Comparison of ENCODE assay signal across 24 cellular contexts in genomic region chr22:24006914-24007214, GRCh38. TPM values are rescaled to one million over a fixed set of nuclear protein-coding genes. Genes with fewer than 3 reads are reported as not detected.
DNase-seq lines count a peak whose midpoint lies in the region; ATAC-seq, FAIRE-seq and TF ChIP-seq lines count a peak whose summit lies in the region.
"Had no signal": no experiment of that assay in that cellular context is flagged by ENCODE, and none has a peak within 500 bp of the region (broad histone marks: within the 10 kb centered on the region; RNA-seq: fewer than 3 reads in every experiment).

No MANE protein-coding gene starts in this region.

- TF ChIP-seq POLR2A in H1 (IDR thresholded peaks at IDR 0.05; ENCODE audit: control extremely low read depth in 1 of 2, low read depth in 2 of 2, low read length in 2 of 2) = no peak

- ATAC-seq in activated naive CD8-positive, alpha-beta T cell treated with anti-CD3 and anti-CD28 coated beads, Interleukin-2, amount 50 U/mL, for 24 hours = no peak
- ATAC-seq in WTC11 = no peak
- ATAC-seq: A549, GM23338 had no signal

- H3K27me3 Mint-ChIP-seq in activated CD4-positive, alpha-beta T cell treated with anti-CD3 and anti-CD28 coated beads, Interleukin-2, amount 10 ng/mL, durations not matched to agents 7 days and 5 days = no peaks in the 10 kb centered on the region
- H3K27me3 Mint-ChIP-seq in glutamatergic neuron (ENCODE audit: unreplicated experiment) (peaks cover 15% of the 10 kb centered on the region), WTC11 (ENCODE audit: low read depth) (peaks cover 18% of the 10 kb centered on the region)
- no peaks in the 10 kb centered on the region for H3K27me3 Mint-ChIP-seq in activated naive CD8-positive, alpha-beta T cell treated with anti-CD3 and anti-CD28 coated beads, Interleukin-2, amount 50 U/mL, for 24 hours
- H3K27me3 Mint-ChIP-seq: IgD-negative memory B cell had no signal

- no peaks in the 10 kb centered on the region for H3K79me1 ChIP-seq in H1 (ENCODE audit: low read depth, low read length)
- peaks cover 3% of the 10 kb centered on the region for H3K79me1 ChIP-seq in neuronal stem cell (ENCODE audit: low read depth, low read length)

- H2AFZ ChIP-seq in H1 (ENCODE audit: low read length) = no peak overlapping the region
- H2AFZ ChIP-seq in neuronal stem cell (ENCODE audit: low read length) = no peak overlapping the region
- H2AFZ ChIP-seq: GM23338 had no signal

- POLR2A ChIA-PET in activated CD4-positive, alpha-beta T cell treated with anti-CD3 and anti-CD28 coated beads, Interleukin-2, amount 10 ng/mL, durations not matched to agents 7 days and 5 days (lab: Charles Lee) = no interaction called here
- POLR2A ChIA-PET in H1 (lab: Charles Lee; ENCODE audit: partially characterized antibody) (no interaction called here), WTC11 (lab: Charles Lee) (interaction anchor here (0.6 kb wide), 1 partner anchor 13 kb away, joined by 5 read pairs; no protein-coding TSS in a partner anchor)

- H3K9me3 Mint-ChIP-seq in activated CD4-positive, alpha-beta T cell treated with anti-CD3 and anti-CD28 coated beads, Interleukin-2, amount 10 ng/mL, durations not matched to agents 7 days and 5 days = no peaks in the 10 kb centered on the region
- peaks cover 6% of the 10 kb centered on the region for H3K9me3 Mint-ChIP-seq in glutamatergic neuron (ENCODE audit: unreplicated experiment)
- H3K9me3 Mint-ChIP-seq in activated naive CD8-positive, alpha-beta T cell treated with anti-CD3 and anti-CD28 coated beads, Interleukin-2, amount 50 U/mL, for 24 hours = no peaks in the 10 kb centered on the region
- peaks cover 5% of the 10 kb centered on the region for H3K9me3 Mint-ChIP-seq in WTC11
- H3K9me3 Mint-ChIP-seq: IgD-negative memory B cell had no signal

- H3K56ac ChIP-seq in H1 (replicated peaks; ENCODE audit: insufficient read length, low read depth, low read length) = no peak overlapping the region

- no peak for TF ChIP-seq EP300 in H1 (IDR thresholded peaks at IDR 0.05; ENCODE audit: borderline replicate concordance in 1 of 2, low read depth in 2 of 2, low read length in 2 of 2)

- H2BK12ac ChIP-seq in H1 (ENCODE audit: low read depth, low read length) = peak overlapping the region; percentile 1; the same call in 1 of the 2 replicates
- no peak overlapping the region for H2BK12ac ChIP-seq in neuronal stem cell (ENCODE audit: low read length)

- WGBS in H1 (ENCODE audit: extremely low coverage in 1 of 2, insufficient coverage in 1 of 2, insufficient read length in 1 of 2, insufficient replicate concordance in 2 of 2, low coverage in 1 of 2, low lambda C conversion rate in 2 of 2, missing lambda C conversion rate in 1 of 2), 2 experiments = 87% methylated on average over 6 of the region's 6 CpGs; no CpG with 5 or more reads in 1 of the 2 experiments
- no CpG with 5 or more reads among the region's 6 CpGs for WGBS in neuronal stem cell (ENCODE audit: extremely low coverage in 2 of 2, insufficient read length in 2 of 2, insufficient replicate concordance in 1 of 2), 2 donors

- no peak overlapping the region for H3K4me3 ChIP-seq in H7 (ENCODE audit: insufficient read depth, low read depth, low read length)
- no peak overlapping the region for H3K4me3 ChIP-seq in H1 (ENCODE audit: extremely low read depth in 1 of 4, insufficient read depth in 2 of 4, low read depth in 3 of 4, low read length in 4 of 4)
- H3K4me3 ChIP-seq in neuronal stem cell (ENCODE audit: low read length in 2 of 2) = no peak overlapping the region
- H3K4me3 ChIP-seq: A549, GM23338 had no signal

- no peaks in the 10 kb centered on the region; a peak in 2 of 7 replicates for H3K4me1 ChIP-seq in H1 (replicated peaks in 1 of 4; ENCODE audit: control insufficient read depth in 3 of 4, insufficient read depth in 4 of 4, low read length in 3 of 4)
- H3K4me1 ChIP-seq in neuronal stem cell (ENCODE audit: control insufficient read depth in 2 of 2, insufficient read depth in 1 of 2, low read depth in 1 of 2, low read length in 2 of 2) = peaks cover 0 to 8% of the 10 kb centered on the region in 2 donors
- H3K4me1 ChIP-seq: A549 had no signal

- peak overlapping the region; percentile 76; the same call in 1 of the 2 replicates for H2BK15ac ChIP-seq in H1 (ENCODE audit: low read length)
- H2BK15ac ChIP-seq in neuronal stem cell (ENCODE audit: low read length) = peak overlapping the region; percentile 23

- no peak overlapping the region for H2BK120ac ChIP-seq in H1 (replicated peaks; ENCODE audit: low read depth, low read length)
- H2BK120ac ChIP-seq in neuronal stem cell (ENCODE audit: low read depth, low read length) = no peak overlapping the region

- H4K91ac ChIP-seq in H1 (replicated peaks; ENCODE audit: insufficient read length, low read length) = no peak overlapping the region
- no peak overlapping the region for H4K91ac ChIP-seq in neuronal stem cell (ENCODE audit: low read depth, low read length, poor library complexity)

- H3K4me3 Mint-ChIP-seq in activated CD4-positive, alpha-beta T cell treated with anti-CD3 and anti-CD28 coated beads, Interleukin-2, amount 10 ng/mL, durations not matched to agents 7 days and 5 days = no peak overlapping the region
- H3K4me3 Mint-ChIP-seq in glutamatergic neuron (ENCODE audit: unreplicated experiment) (no peak overlapping the region), WTC11 (no peak overlapping the region)
- H3K4me3 Mint-ChIP-seq in activated naive CD8-positive, alpha-beta T cell treated with anti-CD3 and anti-CD28 coated beads, Interleukin-2, amount 50 U/mL, for 24 hours = no peak overlapping the region
- H3K4me3 Mint-ChIP-seq: CD14-positive monocyte; CD4-positive, alpha-beta memory T cell; GM23338; H9; IgD-negative memory B cell had no signal

- H3K23me2 ChIP-seq in H1 (ENCODE audit: low read depth, low read length) = peaks cover 6% of the 10 kb centered on the region; the same call in 1 of the 2 replicates

- no peak overlapping the region for H4K5ac ChIP-seq in H1 (ENCODE audit: insufficient read length, low read depth, low read length)

- H3K4me2 ChIP-seq in H1 (ENCODE audit: insufficient read depth in 1 of 2, low read depth in 2 of 2, low read length in 2 of 2) (no peak overlapping the region), neuronal stem cell (ENCODE audit: insufficient read depth, low read length, poor library complexity, severe bottlenecking) (no peak overlapping the region)
- H3K4me2 ChIP-seq: A549, GM23338 had no signal

- H3K18ac ChIP-seq in H1 (ENCODE audit: extremely low read depth, low read length) (no peak overlapping the region), neuronal stem cell (ENCODE audit: low read length) (no peak overlapping the region)

- H3K27ac ChIP-seq in H1 (ENCODE audit: low read depth, low read length) = no peak overlapping the region
- H3K27ac ChIP-seq in neuronal stem cell (replicated peaks; ENCODE audit: low read length) = no peak overlapping the region
- H3K27ac ChIP-seq: 22Rv1, A549, HL-60 had no signal

- H2BK5ac ChIP-seq in H1 (ENCODE audit: low read depth, low read length) (no peak overlapping the region), neuronal stem cell (ENCODE audit: low read length) (peak overlapping the region; percentile 30)

- no peaks in the 10 kb centered on the region; the same call in 1 of the 2 replicates for H3K27me3 ChIP-seq in H7 (ENCODE audit: control insufficient read depth, insufficient read depth, low read length)
- H3K27me3 ChIP-seq in H1 (replicated peaks in 1 of 4; ENCODE audit: control insufficient read depth in 3 of 4, extremely low read depth in 1 of 4, insufficient read depth in 3 of 4, low read length in 3 of 4) = peaks cover 0 to 3% (median 0%) of the 10 kb centered on the region in 4 experiments; a peak in 3 of 7 replicates
- peaks cover 0 to 32% (median 0%) of the 10 kb centered on the region in 3 experiments for H3K27me3 ChIP-seq in neuronal stem cell (ENCODE audit: control insufficient read depth in 3 of 3, insufficient read depth in 3 of 3, low read depth in 1 of 3, low read length in 3 of 3)

- no peaks in the 10 kb centered on the region for H4K20me1 ChIP-seq in H1 (replicated peaks in 1 of 2; ENCODE audit: control insufficient read depth in 1 of 2, insufficient read depth in 2 of 2, low read length in 2 of 2)

- peaks cover 9% of the 10 kb centered on the region for H3K4me1 Mint-ChIP-seq in activated CD4-positive, alpha-beta T cell treated with anti-CD3 and anti-CD28 coated beads, Interleukin-2, amount 10 ng/mL, durations not matched to agents 7 days and 5 days
- H3K4me1 Mint-ChIP-seq in glutamatergic neuron (ENCODE audit: low read depth, unreplicated experiment) (peaks cover 9% of the 10 kb centered on the region), WTC11 (no peaks in the 10 kb centered on the region; the same call in 1 of the 2 replicates)
- H3K4me1 Mint-ChIP-seq in activated naive CD8-positive, alpha-beta T cell treated with anti-CD3 and anti-CD28 coated beads, Interleukin-2, amount 50 U/mL, for 24 hours = peaks cover 9% of the 10 kb centered on the region
- H3K4me1 Mint-ChIP-seq: GM23338 had no signal

- H2AK5ac ChIP-seq in H1 (ENCODE audit: low read depth, low read length) = 0 out of 2 replicates have a peak overlapping the region, but pooled peaks have one; percentile 1
- H2AK5ac ChIP-seq in neuronal stem cell (ENCODE audit: low read depth, low read length) = peak overlapping the region; percentile 22

- CTCF ChIA-PET in activated CD4-positive, alpha-beta T cell treated with anti-CD3 and anti-CD28 coated beads, Interleukin-2, amount 10 ng/mL, durations not matched to agents 7 days and 5 days (lab: Charles Lee) = no interaction called here
- CTCF ChIA-PET in H1 (lab: Charles Lee; ENCODE audit: partially characterized antibody) (interaction anchor here (1.2 kb wide), 1 partner anchor 19 kb away, joined by 3 read pairs; no protein-coding TSS in a partner anchor), WTC11 (lab: Charles Lee) (no interaction called here)

- H2BK20ac ChIP-seq in H1 (ENCODE audit: low read length) = no peak overlapping the region

- H3K9me3 ChIP-seq in H1 (ENCODE audit: insufficient read depth in 2 of 2, low read depth in 1 of 2, low read length in 1 of 2) (no peaks in the 10 kb centered on the region), neuronal stem cell (replicated peaks in 1 of 2; ENCODE audit: control insufficient read depth in 2 of 2, insufficient read depth in 1 of 2, low read depth in 1 of 2, low read length in 2 of 2) (peaks cover 0 to 8% of the 10 kb centered on the region in 2 donors)
- H3K9me3 ChIP-seq: A549 had no signal

- peak overlapping the region; percentile 32 for H3K27ac Mint-ChIP-seq in activated CD4-positive, alpha-beta T cell treated with anti-CD3 and anti-CD28 coated beads, Interleukin-2, amount 10 ng/mL, durations not matched to agents 7 days and 5 days
- H3K27ac Mint-ChIP-seq in glutamatergic neuron (ENCODE audit: unreplicated experiment) = no peak overlapping the region
- no peak overlapping the region for H3K27ac Mint-ChIP-seq in activated naive CD8-positive, alpha-beta T cell treated with anti-CD3 and anti-CD28 coated beads, Interleukin-2, amount 50 U/mL, for 24 hours
- no peak overlapping the region for H3K27ac Mint-ChIP-seq in WTC11
- H3K27ac Mint-ChIP-seq: CD4-positive, alpha-beta memory T cell; H9 had no signal

- H3K36me3 Mint-ChIP-seq in activated CD4-positive, alpha-beta T cell treated with anti-CD3 and anti-CD28 coated beads, Interleukin-2, amount 10 ng/mL, durations not matched to agents 7 days and 5 days (ENCODE audit: low read depth) = no peaks in the 10 kb centered on the region
- H3K36me3 Mint-ChIP-seq in glutamatergic neuron (ENCODE audit: unreplicated experiment) (peaks cover 4% of the 10 kb centered on the region), WTC11 (no peaks in the 10 kb centered on the region)
- H3K36me3 Mint-ChIP-seq in activated naive CD8-positive, alpha-beta T cell treated with anti-CD3 and anti-CD28 coated beads, Interleukin-2, amount 50 U/mL, for 24 hours (ENCODE audit: low read depth) = no peaks in the 10 kb centered on the region
- H3K36me3 Mint-ChIP-seq: CD14-positive monocyte had no signal

- no peak for FAIRE-seq in H1 (lab: Jason Lieb, UNC)
- FAIRE-seq: A549, G401.6, GM12892, GM18507 had no signal

- TF ChIP-seq RAD21 in H1 (IDR thresholded peaks at IDR 0.05 in 1 of 2, conservative IDR thresholded peaks at IDR 0.05 in 1 of 2; ENCODE audit: low read depth in 2 of 2, low read length in 2 of 2) = no peak

- H3K9ac ChIP-seq in H1 (replicated peaks in 1 of 4; ENCODE audit: extremely low read depth in 1 of 4, low read depth in 3 of 4, low read length in 3 of 4) (no peak overlapping the region), neuronal stem cell (ENCODE audit: low read depth, low read length, poor library complexity) (no peak overlapping the region)

- no peak for DNase-seq in activated CD4-positive, alpha-beta T cell treated with anti-CD3 and anti-CD28 coated beads, Interleukin-2, amount 10 ng/mL, durations not matched to agents 7 days and 5 days
- DNase-seq in activated CD4-positive, alpha-beta T cell treated with anti-CD3 and anti-CD28 coated beads for 4 hours = no peak
- DNase-seq in H7 (peak; percentile 28), H1 (ENCODE audit: low read depth in 1 of 2, low spot score in 2 of 2) (no peak), neuronal stem cell (ENCODE audit: low spot score) (no peak), glutamatergic neuron (no peak), WTC11 (ENCODE audit: low spot score) (no peak)
- DNase-seq in activated naive CD8-positive, alpha-beta T cell treated with anti-CD3 and anti-CD28 coated beads, Interleukin-2, amount 50 U/mL, for 24 hours = no peak
- DNase-seq: AML-193; Calu3; CD4-positive, alpha-beta memory T cell; H9; KG1 had no signal

- H4K8ac ChIP-seq in H1 (ENCODE audit: extremely low read depth, insufficient read depth, low read length) (no peak overlapping the region), neuronal stem cell (ENCODE audit: low read depth, low read length) (no peak overlapping the region)

- H3K14ac ChIP-seq in H1 (ENCODE audit: insufficient read length) (no peak overlapping the region), neuronal stem cell (ENCODE audit: low read length) (peak overlapping the region; percentile 77)

- H3K36me3 ChIP-seq in H7 (replicated peaks; ENCODE audit: control insufficient read depth, insufficient read depth, low read length) = no peaks in the 10 kb centered on the region
- no peaks in the 10 kb centered on the region for H3K36me3 ChIP-seq in H1 (ENCODE audit: control insufficient read depth in 2 of 4, insufficient read depth in 4 of 4, low read length in 3 of 4)
- no peaks in the 10 kb centered on the region for H3K36me3 ChIP-seq in neuronal stem cell (replicated peaks in 1 of 2; ENCODE audit: control insufficient read depth in 2 of 2, insufficient read depth in 2 of 2, low read length in 2 of 2)

- H3K23ac ChIP-seq in H1 (ENCODE audit: insufficient read length) = no peak overlapping the region
- peak overlapping the region; percentile 17 for H3K23ac ChIP-seq in neuronal stem cell (ENCODE audit: low read depth, low read length, poor library complexity)

- TF ChIP-seq CTCF in H1 (IDR thresholded peaks at IDR 0.05; ENCODE audit: control extremely low read depth in 1 of 3, insufficient read depth in 1 of 3, low read depth in 1 of 3, low read length in 3 of 3) (no peak), glutamatergic neuron (IDR thresholded peaks at IDR 0.05; ENCODE audit: partially characterized antibody, unreplicated experiment) (no peak), WTC11 (IDR thresholded peaks at IDR 0.05) (no peak)

- H3K79me2 ChIP-seq in H1 (ENCODE audit: control insufficient read depth in 1 of 2, insufficient read depth in 2 of 2, low read length in 2 of 2) = peaks cover 0 to 4% of the 10 kb centered on the region in 2 experiments; a peak in 2 of 4 replicates

- H3K4ac ChIP-seq in H1 (replicated peaks; ENCODE audit: insufficient read length, low read depth, low read length) (no peak overlapping the region), neuronal stem cell (ENCODE audit: low read length) (no peak overlapping the region)

RNA-seq across cellular contexts. Expression of gene GSTT4, which starts 1.6 kb away (rescaled TPM):
- not detected for total RNA-seq in activated CD4-positive, alpha-beta T cell treated with anti-CD3 and anti-CD28 coated beads, Interleukin-2, amount 10 ng/mL, durations not matched to agents 7 days and 5 days
- total RNA-seq in H7 (2014; rRNA removed; shearing (Covaris generic)) = not detected in 2 replicates
- not detected in 2 replicates for total RNA-seq in H1 (2021; fragmentation: NEBNext Ultra II Directional; extraction: Animal tissue kit (Norgen Biotek cat#: 25700))
- polyA plus RNA-seq in H1 (2011; rRNA removed) = 0.08 and 0.14 TPM in 2 replicates
- not detected for polyA plus RNA-seq in H1 (2011; cell fraction: cytosol; rRNA removed)
- polyA plus RNA-seq in H1 (2011; cell fraction: nucleus; rRNA removed) = not detected
- not detected in 4 replicates for polyA plus RNA-seq in H1 (2012, experiment 1 of 2)
- polyA plus RNA-seq in H1 (2012, experiment 2 of 2) = not detected
- polyA plus RNA-seq in H1 (2013, experiment 1 of 2) = not detected
- polyA plus RNA-seq in H1 (2013, experiment 2 of 2) = 0.09 TPM
- not detected in 2 replicates for polyA minus RNA-seq in H1 (2011; rRNA and poly(A)+ RNA removed)
- not detected for polyA minus RNA-seq in H1 (2011; cell fraction: cytosol; rRNA and poly(A)+ RNA removed)
- polyA minus RNA-seq in H1 (2011; cell fraction: nucleus; rRNA and poly(A)+ RNA removed) = not detected
- not detected for polyA plus RNA-seq in neuronal stem cell (2013, experiment 1 of 2)
- polyA plus RNA-seq in neuronal stem cell (2013, experiment 2 of 2) = not detected
- total RNA-seq in glutamatergic neuron (ENCODE audit: unreplicated experiment) = not detected
- total RNA-seq in WTC11 (2021) = not detected in 3 replicates
- total RNA-seq: Calu3; CD4-positive, alpha-beta memory T cell; GM23338; H9; HT1080 had no signal
- polyA plus RNA-seq: A549; BJ; CD14-positive monocyte; CD4-positive, alpha-beta memory T cell; GM23338; IgD-negative memory B cell had no signal

RNA-seq across cellular contexts. Expression of gene CABIN1, which starts 4.2 kb away (rescaled TPM):
- 100 to 1,000 TPM; 112 to 124 TPM for total RNA-seq in activated CD4-positive, alpha-beta T cell treated with anti-CD3 and anti-CD28 coated beads, Interleukin-2, amount 10 ng/mL, durations not matched to agents 7 days and 5 days
- 55.3 and 55.9 TPM in 2 replicates for total RNA-seq in H7 (2014; rRNA removed; shearing (Covaris generic))
- 62.6 and 62.9 TPM in 2 replicates for total RNA-seq in H1 (2021; fragmentation: NEBNext Ultra II Directional; extraction: Animal tissue kit (Norgen Biotek cat#: 25700))
- polyA plus RNA-seq in H1 (2011; rRNA removed) = 14.1 and 25.5 TPM in 2 replicates
- 12.4 TPM for polyA plus RNA-seq in H1 (2011; cell fraction: cytosol; rRNA removed)
- polyA plus RNA-seq in H1 (2011; cell fraction: nucleus; rRNA removed) = 45.7 TPM
- 37.4 to 59.6 TPM (median 50.8 TPM) in 4 replicates for polyA plus RNA-seq in H1 (2012, experiment 1 of 2)
- polyA plus RNA-seq in H1 (2012, experiment 2 of 2) = 32.1 TPM
- polyA plus RNA-seq in H1 (2013, experiment 1 of 2) = 21.0 TPM
- 19.4 TPM for polyA plus RNA-seq in H1 (2013, experiment 2 of 2)
- polyA minus RNA-seq in H1 (2011; rRNA and poly(A)+ RNA removed) = 44.1 and 55.5 TPM in 2 replicates
- 42.2 TPM for polyA minus RNA-seq in H1 (2011; cell fraction: cytosol; rRNA and poly(A)+ RNA removed)
- polyA minus RNA-seq in H1 (2011; cell fraction: nucleus; rRNA and poly(A)+ RNA removed) = 63.0 TPM
- polyA plus RNA-seq in neuronal stem cell (2013, experiment 1 of 2) = 21.8 TPM
- 20.3 TPM for polyA plus RNA-seq in neuronal stem cell (2013, experiment 2 of 2)
- total RNA-seq in glutamatergic neuron (ENCODE audit: unreplicated experiment) (72.5 TPM), WTC11 (2021) (72.5 to 79.2 TPM (median 79.0 TPM) in 3 replicates)

RNA-seq across cellular contexts. Expression of gene GSTT2, which starts 26.9 kb away (rescaled TPM):
- not detected for total RNA-seq in activated CD4-positive, alpha-beta T cell treated with anti-CD3 and anti-CD28 coated beads, Interleukin-2, amount 10 ng/mL, durations not matched to agents 7 days and 5 days
- total RNA-seq in H7 (2014; rRNA removed; shearing (Covaris generic)) = 0.48 TPM in 1 of 2 replicates, not detected in the other
- total RNA-seq in H1 (2021; fragmentation: NEBNext Ultra II Directional; extraction: Animal tissue kit (Norgen Biotek cat#: 25700)) = 1.1 and 1.9 TPM in 2 replicates
- 1.2 and 1.5 TPM in 2 replicates for polyA plus RNA-seq in H1 (2011; rRNA removed)
- polyA plus RNA-seq in H1 (2011; cell fraction: cytosol; rRNA removed) = 0.59 TPM
- polyA plus RNA-seq in H1 (2011; cell fraction: nucleus; rRNA removed) = 2.0 TPM
- 0.57 to 2.7 TPM (median 1.5 TPM) in 4 replicates for polyA plus RNA-seq in H1 (2012, experiment 1 of 2)
- 0.68 TPM for polyA plus RNA-seq in H1 (2012, experiment 2 of 2)
- polyA plus RNA-seq in H1 (2013, experiment 1 of 2) = 0.67 TPM
- 0.92 TPM for polyA plus RNA-seq in H1 (2013, experiment 2 of 2)
- polyA minus RNA-seq in H1 (2011; rRNA and poly(A)+ RNA removed) = not detected in 2 replicates
- 1.7 TPM for polyA minus RNA-seq in H1 (2011; cell fraction: cytosol; rRNA and poly(A)+ RNA removed)
- not detected for polyA minus RNA-seq in H1 (2011; cell fraction: nucleus; rRNA and poly(A)+ RNA removed)
- 0.22 TPM for polyA plus RNA-seq in neuronal stem cell (2013, experiment 1 of 2)
- 0.25 TPM for polyA plus RNA-seq in neuronal stem cell (2013, experiment 2 of 2)
- total RNA-seq in glutamatergic neuron (ENCODE audit: unreplicated experiment) (0.76 TPM), WTC11 (2021) (0.50 to 1.2 TPM (median 1.1 TPM) in 3 replicates)
- total RNA-seq: CD4-positive, alpha-beta memory T cell; GM23338 had no signal
- polyA plus RNA-seq: CD14-positive monocyte; CD4-positive, alpha-beta memory T cell; IgD-negative memory B cell had no signal

RNA-seq across cellular contexts. Expression of gene DDT, which starts 32.6 kb away (rescaled TPM):
- 100 to 1,000 TPM; 117 to 129 TPM for total RNA-seq in activated CD4-positive, alpha-beta T cell treated with anti-CD3 and anti-CD28 coated beads, Interleukin-2, amount 10 ng/mL, durations not matched to agents 7 days and 5 days
- 317 and 422 TPM in 2 replicates for total RNA-seq in H7 (2014; rRNA removed; shearing (Covaris generic))
- 106 and 110 TPM in 2 replicates for total RNA-seq in H1 (2021; fragmentation: NEBNext Ultra II Directional; extraction: Animal tissue kit (Norgen Biotek cat#: 25700))
- 336 and 341 TPM in 2 replicates for polyA plus RNA-seq in H1 (2011; rRNA removed)
- polyA plus RNA-seq in H1 (2011; cell fraction: cytosol; rRNA removed) = 239 TPM
- polyA plus RNA-seq in H1 (2011; cell fraction: nucleus; rRNA removed) = 299 TPM
- 77.4 to 157 TPM (median 151 TPM) in 4 replicates for polyA plus RNA-seq in H1 (2012, experiment 1 of 2)
- polyA plus RNA-seq in H1 (2012, experiment 2 of 2) = 258 TPM
- 367 TPM for polyA plus RNA-seq in H1 (2013, experiment 1 of 2)
- polyA plus RNA-seq in H1 (2013, experiment 2 of 2) = 318 TPM
- 16.2 and 20.8 TPM in 2 replicates for polyA minus RNA-seq in H1 (2011; rRNA and poly(A)+ RNA removed)
- 38.9 TPM for polyA minus RNA-seq in H1 (2011; cell fraction: cytosol; rRNA and poly(A)+ RNA removed)
- polyA minus RNA-seq in H1 (2011; cell fraction: nucleus; rRNA and poly(A)+ RNA removed) = 38.0 TPM
- 81.2 TPM for polyA plus RNA-seq in neuronal stem cell (2013, experiment 1 of 2)
- 79.3 TPM for polyA plus RNA-seq in neuronal stem cell (2013, experiment 2 of 2)
- 95.9 TPM for total RNA-seq in glutamatergic neuron (ENCODE audit: unreplicated experiment)
- total RNA-seq in WTC11 (2021) = 194 to 238 TPM (median 205 TPM) in 3 replicates

RNA-seq across cellular contexts. Expression of gene DDTL, which starts 40.2 kb away (rescaled TPM):
- 1 to 10 TPM; 3.3 to 3.4 TPM for total RNA-seq in activated CD4-positive, alpha-beta T cell treated with anti-CD3 and anti-CD28 coated beads, Interleukin-2, amount 10 ng/mL, durations not matched to agents 7 days and 5 days
- total RNA-seq in H7 (2014; rRNA removed; shearing (Covaris generic)) = 3.5 and 4.2 TPM in 2 replicates
- 1.7 and 2.1 TPM in 2 replicates for total RNA-seq in H1 (2021; fragmentation: NEBNext Ultra II Directional; extraction: Animal tissue kit (Norgen Biotek cat#: 25700))
- polyA plus RNA-seq in H1 (2011; rRNA removed) = 2.2 and 3.1 TPM in 2 replicates
- 2.4 TPM for polyA plus RNA-seq in H1 (2011; cell fraction: cytosol; rRNA removed)
- 3.8 TPM for polyA plus RNA-seq in H1 (2011; cell fraction: nucleus; rRNA removed)
- polyA plus RNA-seq in H1 (2012, experiment 1 of 2) = 4.3 to 5.2 TPM (median 4.8 TPM) in 4 replicates
- 1.4 TPM for polyA plus RNA-seq in H1 (2012, experiment 2 of 2)
- polyA plus RNA-seq in H1 (2013, experiment 1 of 2) = 2.6 TPM
- polyA plus RNA-seq in H1 (2013, experiment 2 of 2) = 2.1 TPM
- 4.0 TPM in 2 replicates for polyA minus RNA-seq in H1 (2011; rRNA and poly(A)+ RNA removed)
- 3.0 TPM for polyA minus RNA-seq in H1 (2011; cell fraction: cytosol; rRNA and poly(A)+ RNA removed)
- polyA minus RNA-seq in H1 (2011; cell fraction: nucleus; rRNA and poly(A)+ RNA removed) = 11.4 TPM
- 0.82 TPM for polyA plus RNA-seq in neuronal stem cell (2013, experiment 1 of 2)
- polyA plus RNA-seq in neuronal stem cell (2013, experiment 2 of 2) = 0.86 TPM
- 0.96 TPM for total RNA-seq in glutamatergic neuron (ENCODE audit: unreplicated experiment)
- total RNA-seq in WTC11 (2021) = 3.6 to 5.8 TPM (median 3.6 TPM) in 3 replicates
- total RNA-seq: H9 had no signal
